ENCODE assay signal across 8 cellular contexts in the genomic region with DNA sequence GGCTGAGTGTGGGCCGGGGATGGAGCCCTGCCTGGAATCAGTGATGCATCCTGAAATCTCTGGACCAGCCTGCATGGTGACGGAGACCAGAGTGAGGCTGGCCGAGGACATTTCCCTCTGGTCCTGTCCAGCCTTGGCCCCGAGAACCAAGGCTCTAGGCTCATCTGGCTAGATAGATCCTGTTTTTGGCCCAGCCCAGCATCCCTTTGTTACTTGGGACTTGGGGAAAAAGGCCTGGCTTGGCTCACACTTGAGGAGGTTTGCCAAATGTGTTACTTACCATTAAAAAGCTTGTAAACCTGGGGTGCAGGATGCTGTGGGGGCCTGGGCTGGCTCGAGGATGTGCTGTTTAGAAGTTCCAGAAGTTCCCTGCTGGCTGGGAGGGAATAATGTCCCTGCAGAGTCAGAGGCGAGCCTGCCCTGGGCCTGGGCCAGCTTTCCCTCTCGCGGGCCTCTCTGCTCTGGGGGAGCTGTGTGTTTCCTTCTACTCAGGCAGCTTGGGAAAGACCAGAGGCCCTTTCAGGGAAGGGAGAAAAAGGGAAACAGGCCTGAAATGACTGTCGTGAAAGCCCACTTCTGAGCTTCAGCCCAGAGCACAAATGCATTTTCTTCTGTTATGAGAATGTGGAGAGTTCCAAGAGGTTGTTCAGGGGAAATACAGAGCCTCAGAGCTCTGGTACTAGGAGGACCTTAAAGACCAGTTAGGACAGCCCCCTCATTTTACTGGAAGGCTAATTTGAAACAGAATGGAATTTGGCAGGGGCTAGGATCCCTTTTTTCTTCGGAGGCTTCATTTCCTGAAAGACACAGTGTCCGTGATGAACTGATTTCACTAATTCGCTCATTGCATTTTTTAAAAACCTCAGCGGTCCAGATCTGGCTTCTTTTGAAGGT. TPM values are rescaled to one million over a fixed set of nuclear protein-coding genes. Genes with fewer than 3 reads are reported as not detected.
DNase-seq lines count a peak whose midpoint lies in the region; ATAC-seq and TF ChIP-seq lines count a peak whose summit lies in the region.

No MANE protein-coding gene starts in this region.

- H3K4me3 Mint-ChIP-seq in T-helper 17 cell (peak overlapping the region; percentile 82), nephron progenitor cell (peak overlapping the region; percentile 41)
- H3K4me3 Mint-ChIP-seq in activated CD4-positive, alpha-beta T cell treated with anti-CD3 and anti-CD28 coated beads, Interleukin-2, amount 10 ng/mL, durations not matched to agents 7 days and 5 days: no peak overlapping the region

- H3K36me3 Mint-ChIP-seq in T-helper 17 cell (ENCODE audit: low read depth) (peaks cover 2% of the 10 kb centered on the region), nephron progenitor cell (ENCODE audit: low read depth) (no peaks in the 10 kb centered on the region)
- no peaks in the 10 kb centered on the region for H3K36me3 Mint-ChIP-seq in activated CD4-positive, alpha-beta T cell treated with anti-CD3 and anti-CD28 coated beads, Interleukin-2, amount 10 ng/mL, durations not matched to agents 7 days and 5 days (ENCODE audit: low read depth)

- H3K27me3 Mint-ChIP-seq in T-helper 17 cell (peaks cover 7% of the 10 kb centered on the region), nephron progenitor cell (ENCODE audit: low read depth, poor library complexity) (peaks cover 6% of the 10 kb centered on the region)
- peaks cover 8% of the 10 kb centered on the region for H3K27me3 Mint-ChIP-seq in activated CD4-positive, alpha-beta T cell treated with anti-CD3 and anti-CD28 coated beads, Interleukin-2, amount 10 ng/mL, durations not matched to agents 7 days and 5 days

- POLR2A ChIA-PET in activated CD4-positive, alpha-beta T cell treated with anti-CD3 and anti-CD28 coated beads, Interleukin-2, amount 10 ng/mL, durations not matched to agents 7 days and 5 days (lab: Charles Lee): interaction anchor here (0.5 kb wide), 2 partner anchors 20 to 205 kb away, joined by 3 to 4 read pairs; no protein-coding TSS in a partner anchor

- peaks cover 51% of the 10 kb centered on the region for H3K4me1 Mint-ChIP-seq in T-helper 17 cell
- H3K4me1 Mint-ChIP-seq in nephron progenitor cell: peaks cover 80% of the 10 kb centered on the region
- peaks cover 45% of the 10 kb centered on the region for H3K4me1 Mint-ChIP-seq in activated CD4-positive, alpha-beta T cell treated with anti-CD3 and anti-CD28 coated beads, Interleukin-2, amount 10 ng/mL, durations not matched to agents 7 days and 5 days

- H3K27ac Mint-ChIP-seq in T-helper 17 cell: peak overlapping the region; percentile 100
- H3K27ac Mint-ChIP-seq in nephron progenitor cell: peak overlapping the region; percentile 98
- no peak overlapping the region for H3K27ac Mint-ChIP-seq in activated CD4-positive, alpha-beta T cell treated with anti-CD3 and anti-CD28 coated beads, Interleukin-2, amount 10 ng/mL, durations not matched to agents 7 days and 5 days

- no peaks in the 10 kb centered on the region for H3K9me3 ChIP-seq in T-helper 17 cell (ENCODE audit: control insufficient read depth, low read length, poor library complexity, severe bottlenecking)

- no peak for ATAC-seq in T-helper 17 cell
- no peak for ATAC-seq in GM21737 (IDR thresholded peaks at IDR 0.05; ENCODE audit: unreplicated experiment)

- TF ChIP-seq CTCF in fibroblast of pulmonary artery (IDR thresholded peaks at IDR 0.05; ENCODE audit: low read length, missing control alignments): no peak
- TF ChIP-seq CTCF in nephron progenitor cell (IDR thresholded peaks at IDR 0.05): no peak

- no peaks in the 10 kb centered on the region for H3K9me3 Mint-ChIP-seq in nephron progenitor cell
- H3K9me3 Mint-ChIP-seq in activated CD4-positive, alpha-beta T cell treated with anti-CD3 and anti-CD28 coated beads, Interleukin-2, amount 10 ng/mL, durations not matched to agents 7 days and 5 days: no peaks in the 10 kb centered on the region

- CTCF ChIA-PET in activated CD4-positive, alpha-beta T cell treated with anti-CD3 and anti-CD28 coated beads, Interleukin-2, amount 10 ng/mL, durations not matched to agents 7 days and 5 days (lab: Charles Lee): interaction anchor here (0.7 to 1.7 kb wide), 7 partner anchors 9 to 180 kb away, joined by 3 to 5 read pairs (median 4); no protein-coding TSS in a partner anchor

- DNase-seq in NCI-H2196 (lab: John Stamatoyannopoulos, UW; ENCODE audit: unreplicated experiment): peak; percentile 8
- DNase-seq in NCI-H2196 treated with DMSO at 0.1 percent for 48 hours (lab: John Stamatoyannopoulos, UW; ENCODE audit: unreplicated experiment): no peak
- no peak for DNase-seq in T-helper 17 cell
- DNase-seq in fibroblast of pulmonary artery (ENCODE audit: low read depth): peak; percentile 97
- DNase-seq in nephron progenitor cell: peak; percentile 51
- DNase-seq in activated CD4-positive, CD25-positive, alpha-beta regulatory T cell treated with anti-CD3 and anti-CD28 coated beads, Interleukin-2, amount 50 U/mL, for 72 hours: no peak
- DNase-seq in activated CD4-positive, alpha-beta T cell treated with anti-CD3 and anti-CD28 coated beads, Interleukin-2, amount 10 ng/mL, durations not matched to agents 7 days and 5 days: no peak

- peak overlapping the region; percentile 35 for H3K4me3 ChIP-seq in fibroblast of pulmonary artery (replicated peaks; ENCODE audit: low read depth, low read length)

RNA-seq across cellular contexts. Expression of a gene that starts 47.2 kb away (rescaled TPM):
- 100 to 1,000 TPM; 114 to 132 TPM for total RNA-seq in T-helper 17 cell
- 100 to 1,000 TPM; 144 to 156 TPM for total RNA-seq in activated CD4-positive, alpha-beta T cell treated with anti-CD3 and anti-CD28 coated beads, Interleukin-2, amount 10 ng/mL, durations not matched to agents 7 days and 5 days

RNA-seq across cellular contexts. Expression of a gene that starts 47.7 kb away (rescaled TPM):
- total RNA-seq in T-helper 17 cell: 1 to 10 TPM; 4.3 to 6.4 TPM
- total RNA-seq in activated CD4-positive, alpha-beta T cell treated with anti-CD3 and anti-CD28 coated beads, Interleukin-2, amount 10 ng/mL, durations not matched to agents 7 days and 5 days: 10 to 100 TPM; 15.9 to 19.1 TPM

Comparison
In these comparisons a context has a peak if more than half of its experiments do, and no peak if none do; other contexts are left out.
1. DNase-seq: peak in NCI-H2196 (single experiment), fibroblast of pulmonary artery (single experiment) and nephron progenitor cell (single experiment); none in NCI-H2196 treated with DMSO at 0.1 percent for 48 hours (single experiment), T-helper 17 cell (0 of 3), activated CD4-positive, CD25-positive, alpha-beta regulatory T cell treated with anti-CD3 and anti-CD28 coated beads, Interleukin-2, amount 50 U/mL, for 72 hours (single experiment) and activated CD4-positive, alpha-beta T cell treated with anti-CD3 and anti-CD28 coated beads, Interleukin-2, amount 10 ng/mL, durations not matched to agents 7 days and 5 days (single experiment).